12 cellular contexts compared by ENCODE assay signal in the genomic region with DNA sequence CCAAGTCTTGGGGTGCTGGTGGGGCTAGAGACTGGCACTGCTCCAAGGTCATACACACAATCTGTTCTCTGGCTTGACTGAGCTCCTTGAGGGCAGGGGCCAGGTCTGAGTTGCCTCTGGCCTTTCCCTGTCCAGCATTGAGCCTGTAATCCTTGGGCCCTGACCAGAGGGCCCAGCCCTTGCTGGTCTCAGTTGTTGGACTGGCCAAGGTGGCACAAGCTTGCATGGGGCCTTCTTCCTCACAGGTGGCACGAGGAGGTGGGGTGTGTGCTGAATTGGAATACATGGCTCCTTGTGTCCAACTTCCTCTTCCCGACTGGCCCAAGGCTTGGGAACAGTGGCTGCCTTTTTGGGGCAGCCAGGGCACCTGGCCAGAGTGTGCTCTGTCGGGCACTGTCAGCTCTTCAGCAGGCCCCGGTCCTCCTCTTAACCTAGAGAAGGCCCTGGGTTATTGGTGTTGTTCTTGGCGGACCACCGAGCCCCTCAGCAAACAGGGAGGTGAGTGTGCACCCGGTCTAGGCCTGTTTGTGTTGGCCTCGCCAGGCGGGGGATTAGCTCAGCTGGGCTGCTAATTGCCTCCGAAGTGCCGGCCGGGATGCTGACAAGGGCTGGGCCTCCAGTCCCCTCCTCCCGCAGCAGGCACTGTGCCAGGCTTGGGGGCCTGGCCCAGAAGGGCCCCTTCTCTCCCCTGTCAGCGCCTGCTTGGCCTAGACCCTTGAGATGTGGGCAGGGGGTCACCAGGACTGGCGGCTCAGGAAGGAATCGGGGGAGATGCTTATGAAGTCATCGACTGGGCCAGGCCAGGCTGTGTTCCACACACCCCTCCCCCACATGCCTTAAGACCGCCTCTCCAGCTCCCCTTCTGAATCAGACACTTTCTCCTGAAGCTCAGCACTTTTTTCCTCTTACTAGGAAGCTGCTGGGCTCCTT. TPM values are rescaled to one million over a fixed set of nuclear protein-coding genes. Genes with fewer than 3 reads are reported as not detected.
DNase-seq lines count a peak whose midpoint lies in the region; ATAC-seq and TF ChIP-seq lines count a peak whose summit lies in the region.
"Had no signal": no experiment of that assay in that cellular context is flagged by ENCODE, and none has a peak within 500 bp of the region (broad histone marks: within the 10 kb centered on the region; RNA-seq: fewer than 3 reads in every experiment).

No MANE protein-coding gene starts in this region.

- H3K4me2 ChIP-seq in neuronal stem cell (ENCODE audit: insufficient read depth, low read length, poor library complexity, severe bottlenecking), result no peak overlapping the region

- peaks cover 56% of the 10 kb centered on the region for H3K36me3 Mint-ChIP-seq in CD4-positive, alpha-beta T cell (ENCODE audit: low read depth)
- H3K36me3 Mint-ChIP-seq in T-cell, result peaks cover 28% of the 10 kb centered on the region

- no peak for ATAC-seq in CD4-positive, alpha-beta T cell (ENCODE audit: poor library complexity)
- ATAC-seq in T-cell (replicated peaks in 1 of 4) (no peak), GM19324 (IDR thresholded peaks at IDR 0.05; ENCODE audit: low FRiP score, unreplicated experiment) (no peak), GM19463 (IDR thresholded peaks at IDR 0.05; ENCODE audit: unreplicated experiment) (no peak)
- ATAC-seq: body of pancreas had no signal

- peak overlapping the region; percentile 81 for H3K27ac Mint-ChIP-seq in CD4-positive, alpha-beta T cell
- H3K27ac Mint-ChIP-seq in T-cell, result peak overlapping the region; percentile 6 to 61

- no peak overlapping the region for H2BK12ac ChIP-seq in neuronal stem cell (ENCODE audit: low read length)

- H3K9me3 ChIP-seq in CD4-positive, alpha-beta T cell (ENCODE audit: control insufficient read depth, low read length), result no peaks in the 10 kb centered on the region
- no peaks in the 10 kb centered on the region for H3K9me3 ChIP-seq in neuronal stem cell (replicated peaks in 1 of 2; ENCODE audit: control insufficient read depth in 2 of 2, insufficient read depth in 1 of 2, low read depth in 1 of 2, low read length in 2 of 2)
- H3K9me3 ChIP-seq: body of pancreas, lower lobe of right lung had no signal

- H3K4me1 Mint-ChIP-seq in CD4-positive, alpha-beta T cell (ENCODE audit: low read depth), result peaks cover 37% of the 10 kb centered on the region
- H3K4me1 Mint-ChIP-seq in T-cell, result peaks cover 13 to 39% (median 30%) of the 10 kb centered on the region in 3 donors

- H3K27me3 Mint-ChIP-seq in CD4-positive, alpha-beta T cell, result no peaks in the 10 kb centered on the region
- H3K27me3 Mint-ChIP-seq in T-cell, result no peaks in the 10 kb centered on the region

- H3K4me1 ChIP-seq in neuronal stem cell (ENCODE audit: control insufficient read depth in 2 of 2, insufficient read depth in 1 of 2, low read depth in 1 of 2, low read length in 2 of 2), result peaks cover 9 to 16% of the 10 kb centered on the region in 2 donors

- H2AK5ac ChIP-seq in neuronal stem cell (ENCODE audit: low read depth, low read length), result no peak overlapping the region

- H2BK15ac ChIP-seq in neuronal stem cell (ENCODE audit: low read length), result no peak overlapping the region

- no peak overlapping the region for H3K23ac ChIP-seq in neuronal stem cell (ENCODE audit: low read depth, low read length, poor library complexity)

- no peak overlapping the region for H4K8ac ChIP-seq in neuronal stem cell (ENCODE audit: low read depth, low read length)

- H2BK120ac ChIP-seq in neuronal stem cell (ENCODE audit: low read depth, low read length), result no peak overlapping the region

- H3K4ac ChIP-seq in neuronal stem cell (ENCODE audit: low read length), result no peak overlapping the region

- peaks cover 8 to 36% of the 10 kb centered on the region in 2 donors for H3K36me3 ChIP-seq in neuronal stem cell (replicated peaks in 1 of 2; ENCODE audit: control insufficient read depth in 2 of 2, insufficient read depth in 2 of 2, low read length in 2 of 2)

- no peak overlapping the region for H2AFZ ChIP-seq in neuronal stem cell (ENCODE audit: low read length)

- H3K9me3 Mint-ChIP-seq in CD4-positive, alpha-beta T cell, result no peaks in the 10 kb centered on the region
- no peaks in the 10 kb centered on the region for H3K9me3 Mint-ChIP-seq in T-cell

- H3K4me3 ChIP-seq in fibroblast of mammary gland (ENCODE audit: control insufficient read depth, low read depth, low read length), result no peak overlapping the region
- no peak overlapping the region for H3K4me3 ChIP-seq in neuronal stem cell (ENCODE audit: low read length in 2 of 2)
- H3K4me3 ChIP-seq: body of pancreas, lower lobe of right lung had no signal

- H3K18ac ChIP-seq in neuronal stem cell (ENCODE audit: low read length), result no peak overlapping the region

- no peak overlapping the region for H4K91ac ChIP-seq in neuronal stem cell (ENCODE audit: low read depth, low read length, poor library complexity)

- no peak overlapping the region for H2BK5ac ChIP-seq in neuronal stem cell (ENCODE audit: low read length)

- intact Hi-C loops in CD4-positive, alpha-beta T cell (cut with DNase I, micrococcal nuclease), result no loop called here

- H3K9ac ChIP-seq in neuronal stem cell (ENCODE audit: low read depth, low read length, poor library complexity), result peak overlapping the region; percentile 51

- peaks cover 5% of the 10 kb centered on the region for H3K79me1 ChIP-seq in neuronal stem cell (ENCODE audit: low read depth, low read length)

- peak in 1 of 10 experiments; percentile 28 for DNase-seq in CD4-positive, alpha-beta T cell
- DNase-seq in T-cell (peak in 1 of 34 experiments; percentile 20), fibroblast of mammary gland (ENCODE audit: low read depth) (peak; percentile 63), neuronal stem cell (ENCODE audit: low spot score) (peak; percentile 30), NAMALWA (ENCODE audit: low spot score) (no peak)
- no peak for DNase-seq in activated CD4-positive, alpha-beta T cell treated with anti-CD3 and anti-CD28 coated beads, Interleukin-2, amount 50 U/mL, for 1 hour
- DNase-seq: body of pancreas, DMS153, lower lobe of right lung, NCI-H226 had no signal

- no CpG with 5 or more reads among the region's 18 CpGs for WGBS in neuronal stem cell (ENCODE audit: extremely low coverage in 2 of 2, insufficient read length in 2 of 2, insufficient replicate concordance in 1 of 2), 2 donors

- no peak overlapping the region for H3K27ac ChIP-seq in CD4-positive, alpha-beta T cell (ENCODE audit: low read depth, low read length)
- no peak overlapping the region for H3K27ac ChIP-seq in neuronal stem cell (replicated peaks; ENCODE audit: low read length)
- H3K27ac ChIP-seq: body of pancreas, lower lobe of right lung had no signal

- no peaks in the 10 kb centered on the region for H3K27me3 ChIP-seq in CD4-positive, alpha-beta T cell (ENCODE audit: control insufficient read depth, insufficient read depth, low read length)
- H3K27me3 ChIP-seq in neuronal stem cell (ENCODE audit: control insufficient read depth in 3 of 3, insufficient read depth in 3 of 3, low read depth in 1 of 3, low read length in 3 of 3), result no peaks in the 10 kb centered on the region
- H3K27me3 ChIP-seq: body of pancreas had no signal

- no peak overlapping the region for H3K4me3 Mint-ChIP-seq in CD4-positive, alpha-beta T cell
- H3K4me3 Mint-ChIP-seq in T-cell, result no peak overlapping the region

- no peak overlapping the region for H3K14ac ChIP-seq in neuronal stem cell (ENCODE audit: low read length)

- CTCF ChIA-PET in CD4-positive, alpha-beta T cell (lab: Charles Lee), result no interaction called here
- CTCF ChIA-PET in T-cell (lab: Charles Lee), result no interaction called here

- no peak for TF ChIP-seq CTCF in CD4-positive, alpha-beta T cell (IDR thresholded peaks at IDR 0.05)
- TF ChIP-seq CTCF in fibroblast of mammary gland (conservative IDR thresholded peaks at IDR 0.05; ENCODE audit: control insufficient read depth, insufficient read depth, low read depth, low read length), result no peak

- POLR2A ChIA-PET in CD4-positive, alpha-beta T cell (lab: Charles Lee), result interaction anchor here (0.6 to 1.0 kb wide), 2 partner anchors 89 to 432 kb away, joined by 3 to 5 read pairs; no protein-coding TSS in a partner anchor
- POLR2A ChIA-PET in T-cell (lab: Charles Lee), result no interaction called here

RNA-seq across cellular contexts. Expression of a gene that starts 28.5 kb away (rescaled TPM):
- total RNA-seq in CD4-positive, alpha-beta T cell, result not detected
- not detected for total RNA-seq in T-cell
- polyA plus RNA-seq in neuronal stem cell (2013, experiment 1 of 2), result not detected
- polyA plus RNA-seq in neuronal stem cell (2013, experiment 2 of 2), result not detected

Comparison
In these comparisons a context has a peak if more than half of its experiments do, and no peak if none do; other contexts are left out.
1. DNase-seq: peak in fibroblast of mammary gland (single experiment) and neuronal stem cell (single experiment); none in activated CD4-positive, alpha-beta T cell treated with anti-CD3 and anti-CD28 coated beads, Interleukin-2, amount 50 U/mL, for 1 hour (single experiment) and NAMALWA (single experiment).